In the genomic region with DNA sequence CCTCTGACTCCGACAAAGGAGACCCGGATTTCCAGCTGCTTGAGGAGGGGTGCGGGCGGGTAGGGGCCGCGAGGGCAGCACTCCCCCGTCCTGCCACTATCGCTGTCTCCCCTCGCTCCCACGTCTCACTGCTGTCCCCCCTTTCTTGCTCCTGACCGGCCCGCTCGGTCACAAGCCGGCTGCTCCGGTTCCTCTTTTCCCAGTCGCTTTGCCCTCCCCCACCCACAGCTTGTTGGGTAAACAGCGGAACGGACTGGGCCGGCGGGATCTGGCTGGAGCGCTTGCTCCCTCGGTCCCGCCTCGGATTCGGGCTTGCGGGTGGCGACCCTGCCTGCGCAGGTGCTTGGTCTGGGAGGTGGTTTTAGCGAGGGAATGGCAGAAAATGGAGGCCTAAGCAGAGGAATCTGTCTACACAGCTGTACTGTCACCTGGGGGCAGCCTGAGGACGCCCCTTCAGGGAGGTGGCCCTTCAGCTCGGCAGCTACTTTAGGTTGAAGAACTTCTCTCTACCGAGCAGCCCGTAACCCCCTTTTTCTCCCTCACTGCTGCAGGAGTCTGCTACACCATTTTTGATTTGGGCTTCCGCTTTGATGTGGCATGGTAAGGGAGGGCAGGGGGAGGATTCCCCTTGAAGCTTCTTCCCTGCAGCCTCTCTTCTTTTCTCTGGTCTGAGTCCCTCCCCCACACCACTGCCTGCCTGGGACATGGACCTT, we compare ENCODE assay signal across 1 cellular context.
A peak's percentile ranks its signal among the peaks of the same experiment; 100 is the strongest.
TF ChIP-seq lines count a peak whose summit lies in the region.

No MANE protein-coding gene starts in this region.

TF ChIP-seq in K562, 482 proteins besides CTCF, POLR2A, EP300 and RAD21 (continued from another document and continues in another):
- TF ChIP-seq ZNF280B (CRISPR knock-in tag; IDR thresholded peaks at IDR 0.05) (no peak), KLF16 (IDR thresholded peaks at IDR 0.05) (peak; percentile 67; the same call in 1 of the 2 replicates), ZKSCAN8 (CRISPR knock-in tag; IDR thresholded peaks at IDR 0.05) (no peak), MEF2A (IDR thresholded peaks at IDR 0.05; ENCODE audit: control insufficient read depth, low read depth, low read length) (no peak), ZFP91 (CRISPR knock-in tag; IDR thresholded peaks at IDR 0.05) (no peak), NCOA2 (IDR thresholded peaks at IDR 0.05; ENCODE audit: partially characterized antibody in 2 of 2) (no peak), PCBP1 (IDR thresholded peaks at IDR 0.05; ENCODE audit: low read depth, low read length, poor library complexity, severe bottlenecking) (peak; percentile 70), ZNF395 (CRISPR knock-in tag; IDR thresholded peaks at IDR 0.05) (no peak), ZNF282 (CRISPR knock-in tag; IDR thresholded peaks at IDR 0.05) (no peak), ZBTB9 (CRISPR knock-in tag; IDR thresholded peaks at IDR 0.05) (no peak; the same call in 1 of the 2 replicates), PTTG1 (tag; IDR thresholded peaks at IDR 0.05; ENCODE audit: low read depth) (no peak), NBN (IDR thresholded peaks at IDR 0.05; ENCODE audit: low read depth) (no peak), IRF2 (CRISPR knock-in tag; IDR thresholded peaks at IDR 0.05) (no peak), MEIS2 (IDR thresholded peaks at IDR 0.05; ENCODE audit: partially characterized antibody) (no peak), MNT (conservative IDR thresholded peaks at IDR 0.05) (no peak), POLR3G (IDR thresholded peaks at IDR 0.05; ENCODE audit: extremely low read depth, insufficient read length, insufficient replicate concordance) (no peak), GMEB1 (CRISPR knock-in tag; IDR thresholded peaks at IDR 0.05) (no peak), MAFG (tag; conservative IDR thresholded peaks at IDR 0.05) (no peak), AFF4 (CRISPR knock-in tag; IDR thresholded peaks at IDR 0.05) (peak; percentile 6; the same call in 1 of the 2 replicates), RBM25 (IDR thresholded peaks at IDR 0.05; ENCODE audit: low read depth, low read length, severe bottlenecking) (no peak), TEAD4 (IDR thresholded peaks at IDR 0.05; ENCODE audit: low read length) (0 out of 2 replicates have a peak, but pooled peaks have one; percentile 6), TEAD4 (CRISPR knock-in tag; IDR thresholded peaks at IDR 0.05; ENCODE audit: borderline replicate concordance) (0 out of 2 replicates have a peak, but pooled peaks have one; percentile 14), RNF219 (CRISPR knock-in tag; IDR thresholded peaks at IDR 0.05) (no peak), SPI1 (IDR thresholded peaks at IDR 0.05; ENCODE audit: borderline replicate concordance, low read depth, low read length) (peak; percentile 98), DNMT1 (IDR thresholded peaks at IDR 0.05) (no peak), SMARCA5 (IDR thresholded peaks at IDR 0.05) (peak; percentile 22; the same call in 1 of the 2 replicates), ZNF766 (CRISPR knock-in tag; conservative IDR thresholded peaks at IDR 0.05) (no peak), U2AF1 (optimal IDR thresholded peaks at IDR 0.05; ENCODE audit: low read depth, low read length) (no peak), CXXC5 (CRISPR knock-in tag; IDR thresholded peaks at IDR 0.05) (no peak), CHAMP1 (IDR thresholded peaks at IDR 0.05) (no peak), ZNF696 (CRISPR knock-in tag; conservative IDR thresholded peaks at IDR 0.05) (no peak), MAZ (CRISPR knock-in tag; conservative IDR thresholded peaks at IDR 0.05 in 1 of 2, IDR thresholded peaks at IDR 0.05 in 1 of 2) (peak in 1 of 2 experiments; percentile 55; a peak in 2 of 4 replicates), ASH1L (IDR thresholded peaks at IDR 0.05; ENCODE audit: borderline replicate concordance, low read depth, partially characterized antibody) (no peak), CREB1 (IDR thresholded peaks at IDR 0.05) (no peak), CREB1 (CRISPR knock-in tag; IDR thresholded peaks at IDR 0.05) (no peak), EGR1 (conservative IDR thresholded peaks at IDR 0.05) (no peak), NFYB (IDR thresholded peaks at IDR 0.05; ENCODE audit: extremely low read depth, insufficient read length) (no peak), GTF2E2 (tag; IDR thresholded peaks at IDR 0.05) (peak; percentile 80), BCL6 (CRISPR knock-in tag; IDR thresholded peaks at IDR 0.05) (no peak), MCM5 (IDR thresholded peaks at IDR 0.05; ENCODE audit: low read depth) (no peak), BCOR (IDR thresholded peaks at IDR 0.05) (no peak), ZBTB7A (IDR thresholded peaks at IDR 0.05; ENCODE audit: borderline replicate concordance, control insufficient read depth, low read depth, low read length) (no peak; the same call in 1 of the 2 replicates), FIP1L1 (IDR thresholded peaks at IDR 0.05; ENCODE audit: low read depth, low read length, poor library complexity, severe bottlenecking) (peak; percentile 91), SRSF3 (IDR thresholded peaks at IDR 0.05; ENCODE audit: insufficient read depth, low read length) (no peak)
